Comparison of ENCODE assay signal across 1 cellular context in genomic region chr6:149953390-149953789, GRCh38.
TF ChIP-seq lines count a peak whose summit lies in the region.
"Not testable (repeated sequence)": the region's sequence is repeated elsewhere in the genome, so short reads cannot be mapped to it uniquely, and the experiment has no call there.

No MANE protein-coding gene starts in this region.

TF ChIP-seq in K562, 482 proteins besides CTCF, POLR2A, EP300 and RAD21:
- TF ChIP-seq MYC (IDR thresholded peaks at IDR 0.05; ENCODE audit: low read depth, low read length) (0 out of 2 replicates have a peak, but pooled peaks have one; percentile 32), SRF (CRISPR knock-in tag; IDR thresholded peaks at IDR 0.05) (peak; percentile 68 to 98; a peak in 3 of 4 replicates), FOSL1 (tag; conservative IDR thresholded peaks at IDR 0.05) (peak; percentile 74), ESRRA (IDR thresholded peaks at IDR 0.05; ENCODE audit: borderline replicate concordance, low read depth) (0 out of 2 replicates have a peak, but pooled peaks have one; percentile 35), CTBP1 (IDR thresholded peaks at IDR 0.05; ENCODE audit: borderline replicate concordance) (peak; percentile 49; the same call in 1 of the 2 replicates)
- not testable (repeated sequence) for TF ChIP-seq MYC (CRISPR knock-in tag; IDR thresholded peaks at IDR 0.05; ENCODE audit: borderline replicate concordance, low read depth)
TF ChIP-seq in K562: peak in this region for 5; not testable (repeated sequence) for 477.
